Comparison of ENCODE assay signal across 8 cellular contexts in the genomic region with DNA sequence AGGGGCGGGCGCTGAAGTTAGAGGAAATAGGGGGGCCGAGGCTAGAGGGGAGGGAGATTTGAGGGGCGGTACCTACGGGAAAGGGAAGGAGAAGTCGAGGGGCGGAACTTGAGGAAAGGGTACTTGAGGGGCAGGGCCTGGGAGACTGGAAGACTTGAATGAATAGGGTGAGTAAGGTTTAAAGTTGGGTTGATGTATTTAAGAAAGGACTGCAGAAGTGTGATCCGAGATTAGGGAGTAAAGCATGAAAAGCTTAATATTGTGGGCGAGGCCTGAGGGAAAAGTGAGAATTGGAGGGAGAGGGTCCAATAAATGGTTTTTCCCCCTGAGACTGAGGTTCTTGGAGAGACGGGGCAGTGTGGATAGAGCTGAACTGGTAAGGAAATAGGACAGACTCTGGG. TPM values are rescaled to one million over a fixed set of nuclear protein-coding genes. Genes with fewer than 3 reads are reported as not detected.
DNase-seq lines count a peak whose midpoint lies in the region; ATAC-seq and TF ChIP-seq lines count a peak whose summit lies in the region.

No MANE protein-coding gene starts in this region.

- H3K56ac ChIP-seq in IMR-90 (ENCODE audit: extremely low read depth, insufficient read depth, low read length): peak overlapping the region; percentile 77

- in situ Hi-C loops in IMR-90 (cut with MboI; ENCODE audit: low sequenced_read_pairs): no loop called here

- POLR2A ChIA-PET in BJ (lab: Charles Lee) (no interaction called here), IMR-90 (lab: Charles Lee; ENCODE audit: unreplicated experiment) (no interaction called here)

- H2BK120ac ChIP-seq in IMR-90 (ENCODE audit: low read depth, low read length): peak overlapping the region; percentile 35; the same call in 1 of the 2 replicates

- peaks cover 6% of the 10 kb centered on the region for H3K9me1 ChIP-seq in IMR-90 (ENCODE audit: insufficient read depth, low read length)

- peak overlapping the region; percentile 97 for H3K27ac ChIP-seq in IMR-90 (ENCODE audit: insufficient read depth, low read length)
- peak overlapping the region; percentile 97 for H3K27ac ChIP-seq in muscle layer of duodenum (ENCODE audit: low read length)

- no peak overlapping the region for H2BK20ac ChIP-seq in IMR-90 (ENCODE audit: low read depth, low read length)

- H3K9me3 ChIP-seq in IMR-90 (ENCODE audit: control insufficient read depth, insufficient read depth, low read length): no peaks in the 10 kb centered on the region
- no peaks in the 10 kb centered on the region for H3K9me3 ChIP-seq in muscle layer of duodenum (ENCODE audit: control insufficient read depth in 1 of 2, low read length in 2 of 2)

- CTCF ChIA-PET in BJ (lab: Yijun Ruan, JAX) (interaction anchor here (1.2 to 1.5 kb wide), 2 partner anchors 30 to 142 kb away, joined by 3 read pairs; no protein-coding TSS in a partner anchor), IMR-90 (lab: Yijun Ruan, JAX) (no interaction called here)

- 0 to 100% methylated on average over 1 to 9 of the region's 10 CpGs for WGBS in IMR-90 (ENCODE audit: extremely low coverage in 2 of 2, insufficient read length in 1 of 2), 2 experiments

- H4K20me1 ChIP-seq in IMR-90 (ENCODE audit: insufficient read depth, low read length): no peaks in the 10 kb centered on the region

- peaks cover 6% of the 10 kb centered on the region; the same call in 1 of the 2 replicates for H3K36me3 ChIP-seq in BJ (ENCODE audit: control insufficient read depth, insufficient read depth, low read length)
- peaks cover 13% of the 10 kb centered on the region for H3K36me3 ChIP-seq in IMR-90 (ENCODE audit: control insufficient read depth, insufficient read depth, low read length)
- H3K36me3 ChIP-seq in muscle layer of duodenum (ENCODE audit: control insufficient read depth in 1 of 2, insufficient read depth in 2 of 2, low read length in 2 of 2): peaks cover 20 to 35% of the 10 kb centered on the region in 2 donors

- H2AK9ac ChIP-seq in IMR-90 (replicated peaks; ENCODE audit: low read depth, low read length, poor library complexity): peak overlapping the region; percentile 82

- H3K14ac ChIP-seq in IMR-90 (replicated peaks; ENCODE audit: low read depth, low read length): peak overlapping the region; percentile 83

- peaks cover 24 to 39% of the 10 kb centered on the region in 2 experiments for H3K79me1 ChIP-seq in IMR-90 (ENCODE audit: low read depth in 1 of 2, low read length in 2 of 2)

- H3K9ac ChIP-seq in IMR-90 (ENCODE audit: low read depth, low read length): peak overlapping the region; percentile 84

- peak overlapping the region; percentile 49; the same call in 1 of the 2 replicates for H4K91ac ChIP-seq in IMR-90 (ENCODE audit: insufficient read depth, low read depth, low read length)

- DNase-seq in BJ (ENCODE audit: low read depth) (no peak), IMR-90 (no peak), cardiac fibroblast (ENCODE audit: low read depth in 2 of 2) (no peak), LoVo (ENCODE audit: low spot score) (no peak), AG08396 (ENCODE audit: low spot score) (no peak)

- ATAC-seq in IMR-90 (ENCODE audit: low read depth) (no peak), GM18520 (IDR thresholded peaks at IDR 0.05; ENCODE audit: unreplicated experiment) (no peak), HG03097 (IDR thresholded peaks at IDR 0.05; ENCODE audit: low FRiP score, unreplicated experiment) (no peak)

- H3K27me3 ChIP-seq in BJ (ENCODE audit: control insufficient read depth, insufficient read depth, low read length): no peaks in the 10 kb centered on the region
- no peaks in the 10 kb centered on the region for H3K27me3 ChIP-seq in IMR-90 (ENCODE audit: control insufficient read depth, insufficient read depth, low read length)
- no peaks in the 10 kb centered on the region for H3K27me3 ChIP-seq in muscle layer of duodenum (ENCODE audit: low read depth, low read length)

- H4K8ac ChIP-seq in IMR-90 (ENCODE audit: low read depth in 2 of 2, low read length in 2 of 2): peak overlapping the region; percentile 47 to 74; a peak in 3 of 4 replicates

- no peak for TF ChIP-seq POLR2A in IMR-90 (IDR thresholded peaks at IDR 0.05; ENCODE audit: low read depth, low read length)

- dilution Hi-C loops in IMR-90 (cut with HindIII; ENCODE audit: low sequenced_read_pairs, unreplicated experiment): no loop called here

- H2BK15ac ChIP-seq in IMR-90 (ENCODE audit: low read depth, low read length): peak overlapping the region; percentile 17; the same call in 1 of the 3 replicates

- TF ChIP-seq CTCF in BJ (IDR thresholded peaks at IDR 0.05; ENCODE audit: insufficient read depth, low read depth, low read length) (no peak), IMR-90 (conservative IDR thresholded peaks at IDR 0.05; ENCODE audit: low read depth, low read length) (no peak), cardiac fibroblast (IDR thresholded peaks at IDR 0.05; ENCODE audit: low read depth, low read length) (no peak)

- intact Hi-C loops in IMR-90 (cut with micrococcal nuclease): loop anchor here (1.0 kb wide), 1 partner anchor 30 kb away; no protein-coding TSS in a partner anchor

- H3K4me2 ChIP-seq in IMR-90 (ENCODE audit: low read depth, low read length): peak overlapping the region; percentile 88

- H3K18ac ChIP-seq in IMR-90 (ENCODE audit: low read depth, low read length): peak overlapping the region; percentile 14; the same call in 1 of the 2 replicates

- no TSS peak for BruUV-seq in IMR-90 (replicated peaks; lab: Mats Ljungman, UMichigan)

- peak overlapping the region; percentile 95 for H2BK5ac ChIP-seq in IMR-90 (ENCODE audit: low read depth, low read length, poor library complexity, severe bottlenecking)

- peak overlapping the region; percentile 2; the same call in 1 of the 2 replicates for H4K5ac ChIP-seq in IMR-90 (ENCODE audit: low read depth, low read length)

- H3K4ac ChIP-seq in IMR-90 (ENCODE audit: low read depth, low read length): peak overlapping the region; percentile 74

- H2AK5ac ChIP-seq in IMR-90 (ENCODE audit: low read depth, low read length): peak overlapping the region; percentile 52

- peaks cover 2% of the 10 kb centered on the region; the same call in 1 of the 2 replicates for H3K4me1 ChIP-seq in IMR-90 (ENCODE audit: control insufficient read depth, insufficient read depth, low read length)
- peaks cover 0 to 15% of the 10 kb centered on the region in 2 donors for H3K4me1 ChIP-seq in muscle layer of duodenum (ENCODE audit: control insufficient read depth in 1 of 2, insufficient read depth in 2 of 2, low read length in 2 of 2)

- peak overlapping the region; percentile 93 for H2AFZ ChIP-seq in IMR-90 (replicated peaks; ENCODE audit: low read length, poor library complexity)

- H3K4me3 ChIP-seq in BJ (ENCODE audit: low read depth, low read length): peak overlapping the region; percentile 69
- peak overlapping the region; percentile 73 for H3K4me3 ChIP-seq in IMR-90 (ENCODE audit: insufficient read depth, low read depth, low read length)
- peak overlapping the region; percentile 87 to 96 for H3K4me3 ChIP-seq in cardiac fibroblast (replicated peaks in 1 of 2; ENCODE audit: low read depth in 2 of 2, low read length in 2 of 2)
- peak overlapping the region; percentile 85 to 92 for H3K4me3 ChIP-seq in muscle layer of duodenum (ENCODE audit: low read depth in 1 of 2, low read length in 2 of 2)

- no peak for TF ChIP-seq RAD21 in IMR-90 (IDR thresholded peaks at IDR 0.05; ENCODE audit: low read length)

- H3K23ac ChIP-seq in IMR-90 (ENCODE audit: low read depth, low read length): peak overlapping the region; percentile 84

TF ChIP-seq in IMR-90, 13 proteins besides CTCF, POLR2A, EP300 and RAD21:
- TF ChIP-seq MAZ (IDR thresholded peaks at IDR 0.05; ENCODE audit: borderline replicate concordance, low read depth, low read length) (peak; percentile 66; the same call in 1 of the 2 replicates), BHLHE40 (IDR thresholded peaks at IDR 0.05; ENCODE audit: low read depth, low read length) (no peak), FOS (IDR thresholded peaks at IDR 0.05; ENCODE audit: low read depth, low read length) (no peak), RCOR1 (IDR thresholded peaks at IDR 0.05; ENCODE audit: insufficient replicate concordance, low read length) (no peak)

RNA-seq across cellular contexts. Expression of gene HSCB, which starts 0.7 kb away (rescaled TPM):
- polyA plus RNA-seq in BJ (2011; rRNA removed) (12.7 and 20.8 TPM in 2 replicates), IMR-90 (2012; rRNA removed) (13.2 and 13.4 TPM in 2 replicates)
- 2.6 and 6.4 TPM in 2 replicates for polyA minus RNA-seq in BJ (2011; rRNA and poly(A)+ RNA removed)
- total RNA-seq in IMR-90 (2012; rRNA removed): 5.4 and 9.4 TPM in 2 replicates
- 13.5 and 15.5 TPM in 2 replicates for polyA plus RNA-seq in IMR-90 (2012; cell fraction: cytosol; rRNA removed)
- 2.7 and 3.8 TPM in 2 replicates for polyA plus RNA-seq in IMR-90 (2012; cell fraction: nucleus; rRNA removed; ENCODE audit: low replicate concordance)

RNA-seq across cellular contexts. Expression of gene CHEK2, which starts 0.9 kb away (rescaled TPM):
- polyA plus RNA-seq in BJ (2011; rRNA removed): 9.4 and 15.9 TPM in 2 replicates
- 10.3 and 10.8 TPM in 2 replicates for polyA minus RNA-seq in BJ (2011; rRNA and poly(A)+ RNA removed)
- 9.9 and 11.4 TPM in 2 replicates for total RNA-seq in IMR-90 (2012; rRNA removed)
- polyA plus RNA-seq in IMR-90 (2012; rRNA removed): 11.6 and 16.1 TPM in 2 replicates
- polyA plus RNA-seq in IMR-90 (2012; cell fraction: cytosol; rRNA removed): 5.3 and 7.8 TPM in 2 replicates
- polyA plus RNA-seq in IMR-90 (2012; cell fraction: nucleus; rRNA removed; ENCODE audit: low replicate concordance): 12.6 and 34.5 TPM in 2 replicates

RNA-seq across cellular contexts. Expression of gene CCDC117, which starts 29.9 kb away (rescaled TPM):
- polyA plus RNA-seq in BJ (2011; rRNA removed) (4.5 and 11.5 TPM in 2 replicates), IMR-90 (2012; rRNA removed) (4.2 and 5.9 TPM in 2 replicates)
- polyA minus RNA-seq in BJ (2011; rRNA and poly(A)+ RNA removed): 7.0 and 10.5 TPM in 2 replicates
- total RNA-seq in IMR-90 (2012; rRNA removed): 7.0 and 15.6 TPM in 2 replicates
- polyA plus RNA-seq in IMR-90 (2012; cell fraction: cytosol; rRNA removed): 1.4 and 1.7 TPM in 2 replicates
- 0.91 and 3.1 TPM in 2 replicates for polyA plus RNA-seq in IMR-90 (2012; cell fraction: nucleus; rRNA removed; ENCODE audit: low replicate concordance)

RNA-seq across cellular contexts. Expression of gene XBP1, which starts 57.8 kb away (rescaled TPM):
- polyA plus RNA-seq in BJ (2011; rRNA removed) (223 and 252 TPM in 2 replicates), IMR-90 (2012; rRNA removed) (93.8 and 95.0 TPM in 2 replicates)
- polyA minus RNA-seq in BJ (2011; rRNA and poly(A)+ RNA removed): 165 and 274 TPM in 2 replicates
- 195 and 223 TPM in 2 replicates for total RNA-seq in IMR-90 (2012; rRNA removed)
- 62.2 and 70.7 TPM in 2 replicates for polyA plus RNA-seq in IMR-90 (2012; cell fraction: cytosol; rRNA removed)
- polyA plus RNA-seq in IMR-90 (2012; cell fraction: nucleus; rRNA removed; ENCODE audit: low replicate concordance): 58.3 and 110 TPM in 2 replicates
